Comparison of ENCODE assay signal across 1 cellular context in genomic region chr15:39704684-39705083, GRCh38.
TF ChIP-seq lines count a peak whose summit lies in the region.

No MANE protein-coding gene starts in this region.

TF ChIP-seq in WTC11, 78 proteins besides CTCF, POLR2A, EP300 and RAD21:
- TF ChIP-seq ZNF532 (CRISPR knock-in tag; IDR thresholded peaks at IDR 0.05; ENCODE audit: borderline replicate concordance): no peak
- TF ChIP-seq ZBTB43 (CRISPR knock-in tag; IDR thresholded peaks at IDR 0.05): no peak
- no peak for TF ChIP-seq OVOL2 (CRISPR knock-in tag; IDR thresholded peaks at IDR 0.05; ENCODE audit: borderline replicate concordance)
- TF ChIP-seq TEAD4 (CRISPR knock-in tag; IDR thresholded peaks at IDR 0.05): no peak
- no peak for TF ChIP-seq ETV6 (CRISPR knock-in tag; IDR thresholded peaks at IDR 0.05)
- no peak for TF ChIP-seq E2F1 (CRISPR knock-in tag; IDR thresholded peaks at IDR 0.05)
- TF ChIP-seq FOXP1 (CRISPR knock-in tag; IDR thresholded peaks at IDR 0.05; ENCODE audit: borderline replicate concordance): no peak
